In the genomic region with DNA sequence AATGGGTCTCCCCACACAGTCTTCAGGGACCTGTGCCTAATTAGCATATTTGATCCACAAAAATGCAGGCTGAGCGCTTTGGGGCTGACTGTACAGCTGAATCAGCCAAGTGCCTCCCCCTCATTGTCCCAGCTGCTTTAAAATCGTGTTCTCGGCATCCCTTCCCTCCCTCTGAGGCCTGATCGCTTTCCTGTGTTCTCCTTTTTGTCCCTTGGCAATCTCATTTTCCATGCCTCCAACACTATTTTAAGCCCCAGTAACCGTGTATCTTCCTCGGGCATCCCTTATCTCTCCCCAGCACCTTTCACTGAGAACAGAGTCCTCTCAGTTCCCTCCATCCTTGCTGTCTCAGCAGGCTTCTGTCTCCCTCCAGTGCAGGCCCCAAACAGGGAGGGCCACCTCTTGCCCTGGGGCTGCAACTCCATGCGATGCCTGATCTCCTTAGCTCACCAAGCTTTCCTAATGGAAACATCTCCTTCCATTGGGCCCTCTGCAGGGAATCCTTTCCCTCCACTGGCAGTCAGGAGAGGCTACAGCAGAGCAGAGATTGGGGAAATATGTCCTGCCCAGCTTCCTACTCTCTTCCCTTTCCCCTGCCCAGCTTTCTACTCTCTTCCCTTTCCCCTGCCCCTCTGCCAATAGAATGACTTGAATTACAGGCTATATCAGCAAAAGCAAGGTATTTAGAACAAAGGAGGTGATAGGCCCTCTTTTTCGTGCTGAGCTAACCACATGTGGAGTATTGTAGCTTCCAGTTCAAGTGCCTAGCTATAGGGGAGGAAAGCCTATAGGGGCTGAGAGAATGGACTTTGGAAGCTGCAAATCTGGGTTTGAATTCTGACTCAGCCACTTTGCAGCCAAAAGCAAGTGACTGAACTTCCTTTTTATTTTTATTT, we compare ENCODE assay signal across 11 cellular contexts. TPM values are rescaled to one million over a fixed set of nuclear protein-coding genes. Genes with fewer than 3 reads are reported as not detected.
DNase-seq lines count a peak whose midpoint lies in the region; ATAC-seq and TF ChIP-seq lines count a peak whose summit lies in the region.
"Had no signal": no experiment of that assay in that cellular context is flagged by ENCODE, and none has a peak within 500 bp of the region (broad histone marks: within the 10 kb centered on the region; RNA-seq: fewer than 3 reads in every experiment).

No MANE protein-coding gene starts in this region.

- peak overlapping the region; percentile 31; the same call in 1 of the 2 replicates for H3K27ac ChIP-seq in SK-N-MC
- no peak overlapping the region for H3K27ac ChIP-seq in CD4-positive, alpha-beta T cell (ENCODE audit: low read depth, low read length)

- POLR2A ChIA-PET in T-cell (lab: Charles Lee): no interaction called here
- POLR2A ChIA-PET in CD4-positive, alpha-beta T cell (lab: Charles Lee): interaction anchor here (0.5 kb wide), 1 partner anchor 56 kb away, joined by 4 read pairs; no protein-coding TSS in a partner anchor

- H3K9ac ChIP-seq in SK-N-MC (ENCODE audit: insufficient read length): peak overlapping the region; percentile 1

- H3K9me3 ChIP-seq in SK-N-MC (ENCODE audit: low read depth, low read length): no peaks in the 10 kb centered on the region
- H3K9me3 ChIP-seq in CD4-positive, alpha-beta T cell (ENCODE audit: control insufficient read depth, low read length): no peaks in the 10 kb centered on the region

- CTCF ChIA-PET in T-cell (lab: Charles Lee): interaction anchor here in 1 of 2 donors (0.7 kb wide), 1 partner anchor 36 kb away, joined by 3 read pairs; no protein-coding TSS in a partner anchor
- CTCF ChIA-PET in CD4-positive, alpha-beta T cell (lab: Charles Lee): no interaction called here

- no peaks in the 10 kb centered on the region for H3K27me3 ChIP-seq in CD4-positive, alpha-beta T cell (ENCODE audit: control insufficient read depth, insufficient read depth, low read length)

- no peak overlapping the region for H3K4me3 Mint-ChIP-seq in T-cell
- H3K4me3 Mint-ChIP-seq in CD4-positive, alpha-beta T cell: no peak overlapping the region
- H3K4me3 Mint-ChIP-seq: naive B cell had no signal

- no peak for TF ChIP-seq CTCF in AG10803 (conservative IDR thresholded peaks at IDR 0.05; ENCODE audit: low read length)
- TF ChIP-seq CTCF in CD4-positive, alpha-beta T cell (IDR thresholded peaks at IDR 0.05): no peak

- no peaks in the 10 kb centered on the region for H3K9me3 Mint-ChIP-seq in T-cell
- no peaks in the 10 kb centered on the region for H3K9me3 Mint-ChIP-seq in CD4-positive, alpha-beta T cell

- H3K27ac Mint-ChIP-seq in T-cell: no peak overlapping the region
- H3K27ac Mint-ChIP-seq in CD4-positive, alpha-beta T cell: no peak overlapping the region

- no peaks in the 10 kb centered on the region for H3K36me3 ChIP-seq in SK-N-MC (ENCODE audit: insufficient read depth, low read length)

- peak; percentile 92 for DNase-seq in AG10803 (ENCODE audit: low read depth)
- no peak for DNase-seq in SK-N-MC (ENCODE audit: low read depth, low spot score)
- DNase-seq in fibroblast of gingiva (ENCODE audit: low read depth): peak; percentile 83
- DNase-seq in non-pigmented ciliary epithelial cell (ENCODE audit: low read depth): peak; percentile 78
- no peak for DNase-seq in T-cell
- DNase-seq in CD4-positive, alpha-beta T cell: no peak
- DNase-seq in T-helper 2 cell: no peak
- no peak for DNase-seq in NCI-H446 treated with DMSO at 0.1 percent for 48 hours (lab: John Stamatoyannopoulos, UW)
- DNase-seq: activated CD4-positive, alpha-beta T cell treated with anti-CD3 and anti-CD28 coated beads, Interleukin-2, amount 50 U/mL, for 1 hour; DND-41; naive B cell had no signal

- no peaks in the 10 kb centered on the region for H3K27me3 Mint-ChIP-seq in T-cell
- H3K27me3 Mint-ChIP-seq in CD4-positive, alpha-beta T cell: no peaks in the 10 kb centered on the region

- no peak for ATAC-seq in T-cell (replicated peaks in 1 of 4)
- ATAC-seq in CD4-positive, alpha-beta T cell (ENCODE audit: poor library complexity): no peak

- H3K4me3 ChIP-seq in AG10803 (ENCODE audit: low read length) (no peak overlapping the region), SK-N-MC (no peak overlapping the region)

- no peaks in the 10 kb centered on the region for H3K4me1 Mint-ChIP-seq in T-cell
- no peaks in the 10 kb centered on the region for H3K4me1 Mint-ChIP-seq in CD4-positive, alpha-beta T cell (ENCODE audit: low read depth)

- intact Hi-C loops in CD4-positive, alpha-beta T cell (cut with DNase I, micrococcal nuclease): no loop called here

- no peaks in the 10 kb centered on the region for H3K36me3 Mint-ChIP-seq in T-cell
- no peaks in the 10 kb centered on the region for H3K36me3 Mint-ChIP-seq in CD4-positive, alpha-beta T cell (ENCODE audit: low read depth)
- H3K36me3 Mint-ChIP-seq: naive B cell had no signal

RNA-seq across cellular contexts. Expression of a gene that starts 13.9 kb away (rescaled TPM):
- 10 to 100 TPM; 36.6 to 56.2 (median 48.4) TPM for total RNA-seq in T-cell
- 10 to 100 TPM; 19.2 to 20.3 TPM for total RNA-seq in CD4-positive, alpha-beta T cell

RNA-seq across cellular contexts. Expression of a gene that starts 14.2 kb away (rescaled TPM):
- 10 to 100 TPM; 11.2 to 23.1 (median 21.1) TPM for total RNA-seq in T-cell
- 1 to 10 TPM; 5.6 to 6.6 TPM for total RNA-seq in CD4-positive, alpha-beta T cell

RNA-seq across cellular contexts. Expression of a gene that starts 57.0 kb away (rescaled TPM):
- total RNA-seq in T-cell: 10 to 100 TPM; 80.1 to 94.2 (median 85.7) TPM
- 10 to 100 TPM; 67.1 to 68.3 TPM for total RNA-seq in CD4-positive, alpha-beta T cell

Comparison
In these comparisons a context has a peak if more than half of its experiments do, and no peak if none do; other contexts are left out.
1. DNase-seq: peak in AG10803 (single experiment), fibroblast of gingiva (single experiment) and non-pigmented ciliary epithelial cell (single experiment); none in SK-N-MC (single experiment), T-cell (0 of 34), CD4-positive, alpha-beta T cell (0 of 10), T-helper 2 cell (0 of 5) and NCI-H446 treated with DMSO at 0.1 percent for 48 hours (single experiment).